28 cellular contexts compared by ENCODE assay signal in genomic region chr1:3476666-3477065, GRCh38. TPM values are rescaled to one million over a fixed set of nuclear protein-coding genes. Genes with fewer than 3 reads are reported as not detected.
"Had no signal": no experiment of that assay in that cellular context is flagged by ENCODE, and none has a peak within 500 bp of the region (broad histone marks: within the 10 kb centered on the region; RNA-seq: fewer than 3 reads in every experiment).

No MANE protein-coding gene starts in this region.

- H3K79me2 ChIP-seq: parathyroid adenoma had no signal

- H3K9me3 ChIP-seq: ovary, psoas muscle, right lobe of liver, sigmoid colon, suprapubic skin, testis, tibial artery, transverse colon, upper lobe of right lung, uterus had no signal

- H3K36me3 Mint-ChIP-seq: naive thymus-derived CD4-positive, alpha-beta T cell; natural killer cell; stimulated activated effector memory CD8-positive, alpha-beta T cell treated with anti-CD3 and anti-CD28 coated beads, Interleukin-12 subunit alpha, Interleukin-12 subunit beta, amount 100 ng/mL, for 72 hours had no signal

- H2AFZ ChIP-seq: parathyroid adenoma had no signal

- H3K9me3 Mint-ChIP-seq: natural killer cell; nephron; stimulated activated effector memory CD8-positive, alpha-beta T cell treated with anti-CD3 and anti-CD28 coated beads, Interleukin-12 subunit alpha, Interleukin-12 subunit beta, amount 100 ng/mL, for 72 hours; stimulated activated naive CD8-positive, alpha-beta T cell treated with anti-CD3 and anti-CD28 coated beads, Interleukin-15, Interleukin-2, amounts not matched to agents 100 ng/mL and 50 ng/mL, for 24 hours; type B pancreatic cell had no signal

- ATAC-seq: naive thymus-derived CD4-positive, alpha-beta T cell; natural killer cell; psoas muscle; right cardiac atrium; right lobe of liver; stimulated activated effector memory CD8-positive, alpha-beta T cell treated with anti-CD3 and anti-CD28 coated beads, Interleukin-12 subunit alpha, Interleukin-12 subunit beta, amount 100 ng/mL, for 72 hours; upper lobe of right lung had no signal

- H3K9ac ChIP-seq: parathyroid adenoma had no signal

- H3K27me3 ChIP-seq: ovary, right lobe of liver, suprapubic skin, testis, transverse colon, upper lobe of right lung, uterus had no signal

- DNase-seq: naive thymus-derived CD4-positive, alpha-beta T cell; natural killer cell; occipital lobe; ovary; posterior cingulate gyrus; psoas muscle; right cardiac atrium; right lobe of liver; sigmoid colon; small intestine; stimulated activated CD4-positive, alpha-beta T cell treated with anti-CD3 and anti-CD28 coated beads, Interleukin-15, amount 100 ng/mL, for 24 hours; stimulated activated CD4-positive, alpha-beta T cell treated with anti-CD3 and anti-CD28 coated beads, Interleukin-2, amount 100 ng/mL, for 24 hours; stimulated activated CD4-positive, alpha-beta T cell treated with anti-CD3 and anti-CD28 coated beads, Interleukin-2, amount 100 ng/mL, for 48 hours; stimulated activated CD4-positive, alpha-beta T cell treated with anti-CD3 and anti-CD28 coated beads, Interleukin-4, amount 100 ng/mL, for 24 hours; stimulated activated naive CD4-positive, alpha-beta T cell; testis; tibial artery; transverse colon; upper lobe of right lung; uterus had no signal

- H3K4me3 ChIP-seq: ovary, psoas muscle, right lobe of liver, sigmoid colon, suprapubic skin, testis, tibial artery, transverse colon, upper lobe of right lung, uterus had no signal

- H3K4me1 ChIP-seq: parathyroid adenoma, upper lobe of right lung, uterus had no signal

- H3K27ac Mint-ChIP-seq: naive thymus-derived CD4-positive, alpha-beta T cell; natural killer cell; nephron; progenitor cell of endocrine pancreas; stimulated activated effector memory CD8-positive, alpha-beta T cell treated with anti-CD3 and anti-CD28 coated beads, Interleukin-12 subunit alpha, Interleukin-12 subunit beta, amount 100 ng/mL, for 72 hours; stimulated activated naive CD8-positive, alpha-beta T cell treated with anti-CD3 and anti-CD28 coated beads, Interleukin-15, Interleukin-2, amounts not matched to agents 100 ng/mL and 50 ng/mL, for 24 hours; type B pancreatic cell had no signal

- H3K27ac ChIP-seq: ovary, parathyroid adenoma, psoas muscle, right lobe of liver, sigmoid colon, suprapubic skin, testis, tibial artery, transverse colon, upper lobe of right lung, uterus had no signal

- H3K4me1 Mint-ChIP-seq: naive thymus-derived CD4-positive, alpha-beta T cell; natural killer cell; stimulated activated effector memory CD8-positive, alpha-beta T cell treated with anti-CD3 and anti-CD28 coated beads, Interleukin-12 subunit alpha, Interleukin-12 subunit beta, amount 100 ng/mL, for 72 hours had no signal

- H3K36me3 ChIP-seq: ovary, right lobe of liver, sigmoid colon, suprapubic skin, tibial artery, transverse colon, upper lobe of right lung, uterus had no signal

- H3K4me3 Mint-ChIP-seq: naive thymus-derived CD4-positive, alpha-beta T cell; natural killer cell; nephron; stimulated activated effector memory CD8-positive, alpha-beta T cell treated with anti-CD3 and anti-CD28 coated beads, Interleukin-12 subunit alpha, Interleukin-12 subunit beta, amount 100 ng/mL, for 72 hours; stimulated activated naive CD8-positive, alpha-beta T cell treated with anti-CD3 and anti-CD28 coated beads, Interleukin-15, Interleukin-2, amounts not matched to agents 100 ng/mL and 50 ng/mL, for 24 hours; type B pancreatic cell had no signal

- H3K27me3 Mint-ChIP-seq: progenitor cell of endocrine pancreas; stimulated activated naive CD8-positive, alpha-beta T cell treated with anti-CD3 and anti-CD28 coated beads, Interleukin-15, Interleukin-2, amounts not matched to agents 100 ng/mL and 50 ng/mL, for 24 hours; type B pancreatic cell had no signal

RNA-seq across cellular contexts. Expression of gene ARHGEF16, which starts 22.2 kb away (rescaled TPM):
- total RNA-seq: natural killer cell, osteoblast had no signal
- polyA plus RNA-seq: naive thymus-derived CD4-positive, alpha-beta T cell had no signal
